25 cellular contexts compared by ENCODE assay signal in genomic region chr22:27704581-27704980, GRCh38.
"Had no signal": no experiment of that assay in that cellular context is flagged by ENCODE, and none has a peak within 500 bp of the region (broad histone marks: within the 10 kb centered on the region; RNA-seq: fewer than 3 reads in every experiment).

No MANE protein-coding gene starts in this region.

- H3K9me3 ChIP-seq: neutrophil, pancreas, prostate gland, right lobe of liver, thoracic aorta, thyroid gland, uterus had no signal

- FAIRE-seq: pancreas, small intestine had no signal

- DNase-seq: naive thymus-derived CD4-positive, alpha-beta T cell; natural killer cell; nucleus accumbens; pancreas; right cardiac atrium; right lobe of liver; sigmoid colon; small intestine; stimulated activated CD4-positive, alpha-beta T cell treated with anti-CD3 and anti-CD28 coated beads, Interleukin-15, amount 100 ng/mL, for 24 hours; stimulated activated CD4-positive, alpha-beta T cell treated with anti-CD3 and anti-CD28 coated beads, Interleukin-2, amount 100 ng/mL, for 24 hours; stimulated activated CD4-positive, alpha-beta T cell treated with anti-CD3 and anti-CD28 coated beads, Interleukin-2, amount 100 ng/mL, for 48 hours; stimulated activated CD4-positive, alpha-beta T cell treated with anti-CD3 and anti-CD28 coated beads, Interleukin-4, amount 100 ng/mL, for 24 hours; stimulated activated naive B cell treated with anti-CD40 and anti-IgM and Interleukin-4, amounts not matched to agents 10 μg/mL and 1 μg/mL and 100 μg/mL, for 72 hours; stimulated activated naive CD4-positive, alpha-beta T cell treated with Interleukin-2 at 50 U/mL for 16 hours; stomach; thyroid gland; trophoblast cell; upper lobe of left lung; uterus had no signal

- H3K27ac ChIP-seq: neural progenitor cell, neutrophil, pancreas, prostate gland, right lobe of liver, sigmoid colon, stomach, thoracic aorta, thyroid gland, tibial nerve, upper lobe of left lung, uterus had no signal

- ATAC-seq: naive thymus-derived CD4-positive, alpha-beta T cell; natural killer cell; pancreas; right cardiac atrium; right lobe of liver; stimulated activated effector memory CD8-positive, alpha-beta T cell treated with anti-CD3 and anti-CD28 coated beads, Interleukin-12 subunit alpha, Interleukin-12 subunit beta, amount 100 ng/mL, for 72 hours; stimulated activated naive B cell treated with anti-CD40 and anti-IgM and Interleukin-4, amounts not matched to agents 10 μg/mL and 1 μg/mL and 100 μg/mL, for 72 hours had no signal

- H3K4me1 ChIP-seq: pancreas, prostate gland, right lobe of liver, sigmoid colon, stomach, thyroid gland, tibial nerve, upper lobe of left lung, uterus had no signal

- H3K4me3 ChIP-seq: neural progenitor cell, pancreas, prostate gland, right lobe of liver, sigmoid colon, stomach, thoracic aorta, thyroid gland, tibial nerve, upper lobe of left lung, uterus had no signal

- H3K36me3 ChIP-seq: neural progenitor cell, neutrophil, pancreas, prostate gland, right lobe of liver, sigmoid colon, stomach, thoracic aorta, thyroid gland, tibial nerve, upper lobe of left lung, uterus had no signal

- H3K27me3 ChIP-seq: neural progenitor cell, neutrophil, pancreas, right lobe of liver, sigmoid colon, stomach, thyroid gland, tibial nerve, upper lobe of left lung, uterus had no signal
